In genomic region chr2:97702731-97703470, GRCh38 we compare ENCODE assay signal across 15 cellular contexts. TPM values are rescaled to one million over a fixed set of nuclear protein-coding genes. Genes with fewer than 3 reads are reported as not detected.
DNase-seq lines count a peak whose midpoint lies in the region; TF ChIP-seq lines count a peak whose summit lies in the region.
"Had no signal": no experiment of that assay in that cellular context is flagged by ENCODE, and none has a peak within 500 bp of the region (broad histone marks: within the 10 kb centered on the region; RNA-seq: fewer than 3 reads in every experiment).

No MANE protein-coding gene starts in this region.

- H3K36me3 ChIP-seq in osteoblast (ENCODE audit: insufficient read depth, low read length) = no peaks in the 10 kb centered on the region
- H3K36me3 ChIP-seq: HAP-1 had no signal

- H2AFZ ChIP-seq in osteoblast (ENCODE audit: low read length) = no peak overlapping the region

- DNase-seq in AG20443 (ENCODE audit: low spot score) (peak; percentile 2), G401 (ENCODE audit: low spot score) (peak; percentile 2), NCI-H146 treated with DMSO at 0.1 percent for 48 hours (lab: John Stamatoyannopoulos, UW; ENCODE audit: unreplicated experiment) (peak; percentile 36), osteoblast (ENCODE audit: insufficient read length, low spot score, missing footprints) (peak; percentile 13), NCI-H1417 treated with DMSO at 0.1 percent for 48 hours (lab: John Stamatoyannopoulos, UW) (no peak), HuH-7.5 (ENCODE audit: low spot score) (no peak), pons (ENCODE audit: low spot score) (no peak)
- DNase-seq in stimulated activated CD4-positive, alpha-beta T cell treated with anti-CD3 and anti-CD28 coated beads, Interleukin-4, amount 100 ng/mL, for 4 hours = no peak
- DNase-seq: Calu3; CD4-positive, alpha-beta T cell; DMS 273 treated with DMSO at 0.1 percent for 48 hours; GOT3 had no signal

- H3K79me2 ChIP-seq in osteoblast (ENCODE audit: insufficient read depth, low read length) = no peaks in the 10 kb centered on the region

- no peaks in the 10 kb centered on the region for H4K20me1 ChIP-seq in osteoblast (ENCODE audit: insufficient read depth, low read length)

- no peak overlapping the region for H3K27ac ChIP-seq in osteoblast (ENCODE audit: low read depth, low read length)
- H3K27ac ChIP-seq: HL-60 had no signal

- H3K4me3 ChIP-seq in osteoblast (ENCODE audit: insufficient read depth, low read length) = no peak overlapping the region
- H3K4me3 ChIP-seq: HAP-1, K562 had no signal

- H3K4me1 ChIP-seq in osteoblast (ENCODE audit: insufficient read depth, low read length) = peaks cover 11% of the 10 kb centered on the region
- H3K4me1 ChIP-seq: HAP-1 had no signal

- no peaks in the 10 kb centered on the region for H3K9me3 ChIP-seq in osteoblast (ENCODE audit: low read depth, low read length)
- H3K9me3 ChIP-seq: HAP-1 had no signal

- in situ Hi-C loops in G401 (cut with HindIII; ENCODE audit: low sequenced_read_pairs) = no loop called here

- no peak overlapping the region for H3K4me2 ChIP-seq in osteoblast (ENCODE audit: insufficient read depth, low read length)

- H3K27me3 ChIP-seq in osteoblast (ENCODE audit: insufficient read depth, low read length) = peaks cover under 1% of the 10 kb centered on the region

- no peak for TF ChIP-seq CTCF in osteoblast (IDR thresholded peaks at IDR 0.05; ENCODE audit: extremely low read depth, low read depth, low read length)

RNA-seq across cellular contexts. Expression of gene ZAP70, which starts 10.5 kb away (rescaled TPM):
- total RNA-seq in G401 (2014; rRNA removed; shearing (Covaris generic)) = not detected in 2 replicates
- total RNA-seq in osteoblast = under 0.01 TPM in 2 replicates
- total RNA-seq: Calu3 had no signal

RNA-seq across cellular contexts. Expression of gene C2orf92, which starts 33.4 kb away (rescaled TPM):
- 4.8 TPM in 1 of 2 replicates, not detected in the other for total RNA-seq in G401 (2014; rRNA removed; shearing (Covaris generic))
- 2.5 and 3.2 TPM in 2 replicates for total RNA-seq in osteoblast

RNA-seq across cellular contexts. Expression of gene ACTR1B, which starts 39.1 kb away (rescaled TPM):
- 57.6 and 68.4 TPM in 2 replicates for total RNA-seq in G401 (2014; rRNA removed; shearing (Covaris generic))
- total RNA-seq in osteoblast = 44.9 and 53.6 TPM in 2 replicates

RNA-seq across cellular contexts. Expression of gene COX5B, which starts 57.0 kb away (rescaled TPM):
- total RNA-seq in G401 (2014; rRNA removed; shearing (Covaris generic)) = 441 and 748 TPM in 2 replicates
- 214 and 243 TPM in 2 replicates for total RNA-seq in osteoblast

Comparison
In these comparisons a context has a peak if more than half of its experiments do, and no peak if none do; other contexts are left out.
1. DNase-seq: peak in AG20443 (single experiment), G401 (single experiment), NCI-H146 treated with DMSO at 0.1 percent for 48 hours (single experiment) and osteoblast (single experiment); none in NCI-H1417 treated with DMSO at 0.1 percent for 48 hours (single experiment), HuH-7.5 (single experiment), stimulated activated CD4-positive, alpha-beta T cell treated with anti-CD3 and anti-CD28 coated beads, Interleukin-4, amount 100 ng/mL, for 4 hours (0 of 2) and pons (single experiment).